Comparison of ENCODE assay signal across 23 cellular contexts in the genomic region with DNA sequence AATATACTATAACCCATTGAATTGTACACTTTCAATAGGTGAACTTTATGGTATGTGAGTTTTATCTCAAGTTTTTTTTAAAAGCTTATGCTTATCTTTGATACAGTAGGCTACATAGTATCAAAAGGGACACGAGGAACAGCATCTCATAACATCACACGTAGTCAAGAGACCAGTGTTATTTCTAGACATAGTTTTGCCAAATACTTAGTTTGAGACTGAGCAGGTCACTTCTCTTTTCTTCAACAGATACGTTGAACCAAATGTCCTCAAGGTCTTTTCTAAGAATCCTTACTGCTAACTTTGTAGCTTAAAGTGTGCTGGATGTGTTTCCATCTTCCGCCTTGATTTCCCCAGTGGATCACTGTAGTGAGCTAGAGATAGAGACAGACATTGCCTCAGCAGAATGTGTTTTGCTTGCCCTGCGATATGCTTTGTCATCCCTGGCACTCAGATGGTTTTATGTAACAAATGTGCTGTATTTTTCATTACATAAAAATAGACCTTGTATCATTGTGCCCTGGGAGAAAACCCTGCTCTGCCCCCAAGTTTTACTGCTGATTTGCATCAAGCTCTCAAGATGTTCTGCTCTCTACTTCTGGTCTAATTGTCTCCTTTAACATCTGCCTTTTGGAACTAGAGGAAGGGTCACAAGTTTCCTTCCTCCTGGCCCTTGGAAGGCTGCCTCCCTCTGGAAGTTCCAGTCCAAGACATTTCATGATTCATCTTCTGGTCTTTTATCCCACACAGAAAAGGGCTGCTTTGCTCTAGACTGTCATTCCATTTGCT.
DNase-seq lines count a peak whose midpoint lies in the region; ATAC-seq and TF ChIP-seq lines count a peak whose summit lies in the region.
"Had no signal": no experiment of that assay in that cellular context is flagged by ENCODE, and none has a peak within 500 bp of the region (broad histone marks: within the 10 kb centered on the region; RNA-seq: fewer than 3 reads in every experiment).

No MANE protein-coding gene starts in this region.

- TF ChIP-seq POLR2A in right lobe of liver (IDR thresholded peaks at IDR 0.05): no peak

- H3K4me3 ChIP-seq in right atrium auricular region (no peak overlapping the region), rectal smooth muscle tissue (ENCODE audit: low read length) (no peak overlapping the region), right lobe of liver (no peak overlapping the region)
- H3K4me3 ChIP-seq: colonic mucosa had no signal

- H3K27ac ChIP-seq in right atrium auricular region (peak overlapping the region in 1 of 2 donors; percentile 48), rectal smooth muscle tissue (ENCODE audit: low read depth, low read length) (peak overlapping the region; percentile 41), right lobe of liver (no peak overlapping the region)
- H3K27ac ChIP-seq: colonic mucosa, WERI-Rb-1 had no signal

- intact Hi-C loops in Right ventricle myocardium superior (cut with DNase I) (no loop called here), left ventricle myocardium superior (cut with micrococcal nuclease) (no loop called here), right lobe of liver (cut with DNase I) (no loop called here)

- H3K27me3 ChIP-seq in right atrium auricular region (no peaks in the 10 kb centered on the region), rectal smooth muscle tissue (ENCODE audit: control insufficient read depth, insufficient read depth, low read length) (no peaks in the 10 kb centered on the region), right lobe of liver (no peaks in the 10 kb centered on the region)
- H3K27me3 ChIP-seq: colonic mucosa had no signal

- peak; percentile 45 for DNase-seq in Right ventricle myocardium superior
- no peak for DNase-seq in right atrium auricular region (ENCODE audit: low spot score)
- DNase-seq in left ventricle myocardium superior: peak; percentile 35
- no peak for DNase-seq in NCI-H345 treated with DMSO at 0.1 percent for 48 hours (lab: John Stamatoyannopoulos, UW; ENCODE audit: unreplicated experiment)
- no peak for DNase-seq in right lobe of liver
- DNase-seq: 8988T; activated CD4-positive, alpha-beta T cell treated with anti-CD3 and anti-CD28 coated beads, Interleukin-2, amount 50 U/mL, for 1 hour; activated naive CD8-positive, alpha-beta T cell treated with anti-CD3 and anti-CD28 coated beads for 36 hours; AML-193; CD8-positive, alpha-beta memory T cell; colonic mucosa; H7; hippocampal formation; MM.1S; NCI-H1436; NCI-H524; NK-92 treated with Interleukin-12 subunit alpha and Interleukin-12 subunit beta, amount 100 ng/mL, for 24 hours; nucleus accumbens; SK-N-SH; WERI-Rb-1 had no signal

- H3K36me3 ChIP-seq in right atrium auricular region: no peaks in the 10 kb centered on the region
- no peaks in the 10 kb centered on the region for H3K36me3 ChIP-seq in rectal smooth muscle tissue (ENCODE audit: control insufficient read depth, insufficient read depth, low read length)
- no peaks in the 10 kb centered on the region for H3K36me3 ChIP-seq in right lobe of liver
- H3K36me3 ChIP-seq: colonic mucosa, WERI-Rb-1 had no signal

- ATAC-seq in Right ventricle myocardium superior (ENCODE audit: poor library complexity) (peak; percentile 92), left ventricle myocardium superior (peak; percentile 93), HG02571 (IDR thresholded peaks at IDR 0.05; ENCODE audit: unreplicated experiment) (no peak), HG03196 (IDR thresholded peaks at IDR 0.05; ENCODE audit: unreplicated experiment) (no peak), right lobe of liver (no peak)

- H3K4me1 ChIP-seq in right atrium auricular region: no peaks in the 10 kb centered on the region
- H3K4me1 ChIP-seq in rectal smooth muscle tissue (ENCODE audit: control insufficient read depth, insufficient read depth, low read length): no peaks in the 10 kb centered on the region
- H3K4me1 ChIP-seq in right lobe of liver: no peaks in the 10 kb centered on the region
- H3K4me1 ChIP-seq: colonic mucosa had no signal

- TF ChIP-seq CTCF in right atrium auricular region (IDR thresholded peaks at IDR 0.05) (peak in 1 of 2 donors; percentile 24), right lobe of liver (IDR thresholded peaks at IDR 0.05) (no peak)

- H3K9me3 ChIP-seq in right atrium auricular region (no peaks in the 10 kb centered on the region), right lobe of liver (no peaks in the 10 kb centered on the region)
- H3K9me3 ChIP-seq: colonic mucosa, SK-N-SH had no signal

- 46% methylated on average over 5 of the region's 5 CpGs for WGBS in right lobe of liver (ENCODE audit: insufficient coverage, low coverage, low lambda C conversion rate, missing lambda C conversion rate)

- H3K9ac ChIP-seq in rectal smooth muscle tissue (ENCODE audit: low read length): no peak overlapping the region
- H3K9ac ChIP-seq: SK-N-SH had no signal

Comparison
In these comparisons a context has a peak if more than half of its experiments do, and no peak if none do; other contexts are left out.
1. DNase-seq: peak in Right ventricle myocardium superior (single experiment) and left ventricle myocardium superior (single experiment); none in right atrium auricular region (single experiment), NCI-H345 treated with DMSO at 0.1 percent for 48 hours (single experiment) and right lobe of liver (0 of 3).
2. ATAC-seq: peak in Right ventricle myocardium superior (single experiment) and left ventricle myocardium superior (single experiment); none in HG02571 (single experiment), HG03196 (single experiment) and right lobe of liver (0 of 4).